ENCODE assay signal across 8 cellular contexts in the genomic region with DNA sequence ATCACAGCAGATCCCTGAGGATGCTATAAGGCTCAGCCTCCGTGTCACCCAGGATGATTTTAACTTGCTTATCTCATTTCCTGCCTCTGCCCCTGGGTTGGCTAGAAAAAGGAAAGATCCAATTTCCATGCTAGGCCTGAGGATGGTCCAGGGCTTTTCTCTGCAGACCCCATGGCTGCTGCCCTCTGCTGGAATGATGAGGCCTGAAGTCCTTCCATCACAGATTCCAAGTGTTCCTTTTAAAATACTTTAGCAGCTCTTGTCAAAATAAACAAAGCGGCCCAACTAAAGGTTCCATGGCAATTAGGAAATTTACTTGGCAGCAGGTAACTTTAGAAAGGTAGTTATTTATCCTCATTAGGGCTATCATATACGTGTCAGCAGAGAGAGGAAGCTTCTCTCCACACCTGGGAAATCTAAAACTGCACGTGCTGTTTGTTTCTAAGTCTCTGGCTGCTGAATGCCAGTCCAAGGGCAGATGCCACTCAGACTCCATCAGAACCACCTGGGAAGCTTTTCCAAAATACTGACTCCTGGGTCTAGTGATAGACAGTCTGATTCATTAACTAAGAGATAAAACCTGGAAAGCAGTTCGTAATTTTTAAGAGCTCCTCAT.
DNase-seq lines count a peak whose midpoint lies in the region; ATAC-seq and TF ChIP-seq lines count a peak whose summit lies in the region.

No MANE protein-coding gene starts in this region.

- H3K9ac ChIP-seq in adipocyte (ENCODE audit: low read length), result no peak overlapping the region

- no peak for ATAC-seq in GM21825 (IDR thresholded peaks at IDR 0.05; ENCODE audit: unreplicated experiment)
- ATAC-seq in HG03571 (IDR thresholded peaks at IDR 0.05; ENCODE audit: unreplicated experiment), result no peak
- no peak for ATAC-seq in GM18511 (IDR thresholded peaks at IDR 0.05; ENCODE audit: unreplicated experiment)

- H3K36me3 ChIP-seq in adipocyte (ENCODE audit: control insufficient read depth, insufficient read depth, low read length, severe bottlenecking) (no peaks in the 10 kb centered on the region), kidney epithelial cell (ENCODE audit: control insufficient read depth, insufficient read depth, low read length) (no peaks in the 10 kb centered on the region)

- H3K27me3 ChIP-seq in adipocyte (replicated peaks; ENCODE audit: control insufficient read depth, insufficient read depth, low read length), result peaks cover 4% of the 10 kb centered on the region
- no peaks in the 10 kb centered on the region for H3K27me3 ChIP-seq in kidney epithelial cell (ENCODE audit: control insufficient read depth, insufficient read depth, low read length)

- TF ChIP-seq EP300 in Ishikawa (IDR thresholded peaks at IDR 0.05; ENCODE audit: borderline replicate concordance), result no peak

- TF ChIP-seq RAD21 in Ishikawa (IDR thresholded peaks at IDR 0.05; ENCODE audit: low read depth), result peak; percentile 51; the same call in 1 of the 2 replicates

- no peaks in the 10 kb centered on the region for H3K9me3 ChIP-seq in adipocyte (ENCODE audit: control insufficient read depth, low read length)

- peak; percentile 74 for TF ChIP-seq CTCF in kidney epithelial cell (IDR thresholded peaks at IDR 0.05; ENCODE audit: insufficient read depth, low read length, poor library complexity, severe bottlenecking)

- no peak overlapping the region for H3K4me3 ChIP-seq in adipocyte (ENCODE audit: low read length)
- no peak overlapping the region for H3K4me3 ChIP-seq in kidney epithelial cell (ENCODE audit: low read depth, low read length)

- H3K4me1 ChIP-seq in adipocyte (ENCODE audit: control insufficient read depth, insufficient read depth, low read length), result peaks cover 12% of the 10 kb centered on the region

- peak; percentile 18 for DNase-seq in COLO668 (lab: John Stamatoyannopoulos, UW; ENCODE audit: unreplicated experiment)
- peak; percentile 57 for DNase-seq in adipocyte (ENCODE audit: low read depth)
- no peak for DNase-seq in kidney epithelial cell (ENCODE audit: low read depth)
- DNase-seq in KG1 (lab: John Stamatoyannopoulos, UW), result no peak

TF ChIP-seq in Ishikawa, 13 proteins besides CTCF, POLR2A, EP300 and RAD21:
- no peak for TF ChIP-seq NFIC (IDR thresholded peaks at IDR 0.05)
- no peak for TF ChIP-seq ZBTB7A (IDR thresholded peaks at IDR 0.05; ENCODE audit: low read depth)
- no peak for TF ChIP-seq TEAD4 (IDR thresholded peaks at IDR 0.05)
- no peak for TF ChIP-seq REST (IDR thresholded peaks at IDR 0.05; ENCODE audit: low read depth)
- no peak for TF ChIP-seq CEBPB (IDR thresholded peaks at IDR 0.05)
- TF ChIP-seq YY1 (IDR thresholded peaks at IDR 0.05; ENCODE audit: low read depth), result no peak
- TF ChIP-seq, protein P1, sequence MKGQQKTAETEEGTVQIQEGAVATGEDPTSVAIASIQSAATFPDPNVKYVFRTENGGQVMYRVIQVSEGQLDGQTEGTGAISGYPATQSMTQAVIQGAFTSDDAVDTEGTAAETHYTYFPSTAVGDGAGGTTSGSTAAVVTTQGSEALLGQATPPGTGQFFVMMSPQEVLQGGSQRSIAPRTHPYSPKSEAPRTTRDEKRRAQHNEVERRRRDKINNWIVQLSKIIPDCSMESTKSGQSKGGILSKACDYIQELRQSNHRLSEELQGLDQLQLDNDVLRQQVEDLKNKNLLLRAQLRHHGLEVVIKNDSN (IDR thresholded peaks at IDR 0.05), result no peak
- TF ChIP-seq TAF1 (IDR thresholded peaks at IDR 0.05; ENCODE audit: low read depth), result no peak
- no peak for TF ChIP-seq FOXM1 (IDR thresholded peaks at IDR 0.05; ENCODE audit: borderline replicate concordance, low read depth)
- TF ChIP-seq CREB1 (IDR thresholded peaks at IDR 0.05; ENCODE audit: low read depth), result no peak
- TF ChIP-seq, protein P2, sequence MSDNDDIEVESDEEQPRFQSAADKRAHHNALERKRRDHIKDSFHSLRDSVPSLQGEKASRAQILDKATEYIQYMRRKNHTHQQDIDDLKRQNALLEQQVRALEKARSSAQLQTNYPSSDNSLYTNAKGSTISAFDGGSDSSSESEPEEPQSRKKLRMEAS (IDR thresholded peaks at IDR 0.05), result no peak
- no peak for TF ChIP-seq TCF12 (IDR thresholded peaks at IDR 0.05; ENCODE audit: low read depth)
- no peak for TF ChIP-seq EGR1 (IDR thresholded peaks at IDR 0.05)

Comparison
In these comparisons a context has a peak if more than half of its experiments do, and no peak if none do; other contexts are left out.
1. DNase-seq: peak in COLO668 (single experiment) and adipocyte (single experiment); none in kidney epithelial cell (single experiment) and KG1 (single experiment).